ENCODE assay signal across 28 cellular contexts in the genomic region with DNA sequence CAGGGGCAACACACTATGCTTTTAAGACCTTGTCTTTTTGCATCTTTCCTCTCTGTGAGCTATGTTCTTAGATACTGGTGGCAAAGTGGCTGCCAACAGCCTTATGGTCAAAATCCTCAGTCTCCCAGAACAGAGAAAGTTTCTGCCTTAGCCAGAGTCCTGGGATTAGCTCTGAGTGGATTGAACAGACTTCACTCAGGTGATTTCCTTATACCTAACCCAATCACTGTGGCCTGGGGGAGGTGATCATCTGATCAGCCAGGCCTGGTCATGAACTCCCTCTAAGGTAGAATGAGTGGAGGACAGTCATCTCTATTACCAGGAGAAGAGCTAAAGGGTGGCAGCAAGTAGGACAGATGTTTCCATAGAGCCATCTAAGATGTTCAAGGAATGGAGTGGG.
"Had no signal": no experiment of that assay in that cellular context is flagged by ENCODE, and none has a peak within 500 bp of the region (broad histone marks: within the 10 kb centered on the region; RNA-seq: fewer than 3 reads in every experiment).

No MANE protein-coding gene starts in this region.

- H3K9ac ChIP-seq: neural progenitor cell, parathyroid adenoma had no signal

- H3K4me1 Mint-ChIP-seq: natural killer cell; stimulated activated memory B cell treated with anti-CD40 and anti-IgM and Interleukin-4, amounts not matched to agents 10 μg/mL and 1 μg/mL and 100 μg/mL, for 72 hours; stimulated activated naive CD8-positive, alpha-beta T cell treated with anti-CD3 and anti-CD28 coated beads, Interleukin-15, amount 100 ng/mL, for 72 hours had no signal

- H3K9me3 Mint-ChIP-seq: natural killer cell; nephron; neural progenitor cell; stimulated activated memory B cell treated with anti-CD40 and anti-IgM and Interleukin-4, amounts not matched to agents 10 μg/mL and 1 μg/mL and 100 μg/mL, for 72 hours; stimulated activated naive CD8-positive, alpha-beta T cell treated with anti-CD3 and anti-CD28 coated beads, Interleukin-15, amount 100 ng/mL, for 72 hours; type B pancreatic cell had no signal

- H3K4me3 Mint-ChIP-seq: natural killer cell; nephron; stimulated activated memory B cell treated with anti-CD40 and anti-IgM and Interleukin-4, amounts not matched to agents 10 μg/mL and 1 μg/mL and 100 μg/mL, for 72 hours; stimulated activated naive CD8-positive, alpha-beta T cell treated with anti-CD3 and anti-CD28 coated beads, Interleukin-15, amount 100 ng/mL, for 72 hours; type B pancreatic cell had no signal

- H3K27ac ChIP-seq: neural progenitor cell, ovary, parathyroid adenoma, psoas muscle, right lobe of liver, sigmoid colon, suprapubic skin, testis, tibial artery, transverse colon, upper lobe of right lung, uterus had no signal

- H3K4me3 ChIP-seq: neural progenitor cell, ovary, psoas muscle, right lobe of liver, sigmoid colon, suprapubic skin, testis, tibial artery, transverse colon, upper lobe of right lung, uterus had no signal

- H3K36me3 Mint-ChIP-seq: natural killer cell; stimulated activated memory B cell treated with anti-CD40 and anti-IgM and Interleukin-4, amounts not matched to agents 10 μg/mL and 1 μg/mL and 100 μg/mL, for 72 hours; type B pancreatic cell had no signal

- H3K4me1 ChIP-seq: parathyroid adenoma, psoas muscle, right lobe of liver, testis, uterus had no signal

- H3K27ac Mint-ChIP-seq: natural killer cell; nephron; progenitor cell of endocrine pancreas; stimulated activated memory B cell treated with anti-CD40 and anti-IgM and Interleukin-4, amounts not matched to agents 10 μg/mL and 1 μg/mL and 100 μg/mL, for 72 hours; stimulated activated naive CD8-positive, alpha-beta T cell treated with anti-CD3 and anti-CD28 coated beads, Interleukin-15, amount 100 ng/mL, for 72 hours; type B pancreatic cell had no signal

- DNase-seq: natural killer cell; occipital lobe; ovary; psoas muscle; right cardiac atrium; right lobe of liver; sigmoid colon; small intestine; stimulated activated CD4-positive, alpha-beta T cell treated with anti-CD3 and anti-CD28 coated beads, Interleukin-15, amount 100 ng/mL, for 24 hours; stimulated activated CD4-positive, alpha-beta T cell treated with anti-CD3 and anti-CD28 coated beads, Interleukin-4, amount 100 ng/mL, for 1 hour; stimulated activated CD4-positive, alpha-beta T cell treated with anti-CD3 and anti-CD28 coated beads, Interleukin-4, amount 100 ng/mL, for 4 hours; stimulated activated CD8-positive, alpha-beta memory T cell treated with anti-CD3 and anti-CD28 coated beads, Interleukin-4, amount 100 ng/mL, for 48 hours; stimulated activated naive CD4-positive, alpha-beta T cell; stimulated activated naive CD8-positive, alpha-beta T cell treated with anti-CD3 and anti-CD28 coated beads, Interleukin-15, amount 100 ng/mL, for 72 hours; stimulated activated naive CD8-positive, alpha-beta T cell treated with anti-CD3 and anti-CD28 coated beads, Interleukin-15, Interleukin-2, amounts not matched to agents 100 U/mL and 50 U/mL, for 24 hours; substantia nigra; testis; tibial artery; transverse colon; upper lobe of right lung; uterus had no signal

- H3K9me3 ChIP-seq: ovary, psoas muscle, right lobe of liver, sigmoid colon, suprapubic skin, testis, tibial artery, transverse colon, upper lobe of right lung, uterus had no signal

- H3K27me3 ChIP-seq: neural progenitor cell, ovary, right lobe of liver, sigmoid colon, suprapubic skin, testis, transverse colon, upper lobe of right lung, uterus had no signal

- ATAC-seq: natural killer cell; psoas muscle; right cardiac atrium; right lobe of liver; stimulated activated memory B cell treated with anti-CD40 and anti-IgM and Interleukin-4, amounts not matched to agents 10 μg/mL and 1 μg/mL and 100 μg/mL, for 72 hours; stimulated activated naive CD8-positive, alpha-beta T cell treated with anti-CD3 and anti-CD28 coated beads, Interleukin-15, amount 100 ng/mL, for 72 hours; stimulated activated naive CD8-positive, alpha-beta T cell treated with anti-CD3 and anti-CD28 coated beads, Interleukin-15, Interleukin-2, amounts not matched to agents 100 U/mL and 50 U/mL, for 24 hours; upper lobe of right lung had no signal

- H3K27me3 Mint-ChIP-seq: stimulated activated memory B cell treated with anti-CD40 and anti-IgM and Interleukin-4, amounts not matched to agents 10 μg/mL and 1 μg/mL and 100 μg/mL, for 72 hours had no signal

- H3K36me3 ChIP-seq: neural progenitor cell, ovary, right lobe of liver, sigmoid colon, suprapubic skin, tibial artery, transverse colon, upper lobe of right lung, uterus had no signal
